In the genomic region with DNA sequence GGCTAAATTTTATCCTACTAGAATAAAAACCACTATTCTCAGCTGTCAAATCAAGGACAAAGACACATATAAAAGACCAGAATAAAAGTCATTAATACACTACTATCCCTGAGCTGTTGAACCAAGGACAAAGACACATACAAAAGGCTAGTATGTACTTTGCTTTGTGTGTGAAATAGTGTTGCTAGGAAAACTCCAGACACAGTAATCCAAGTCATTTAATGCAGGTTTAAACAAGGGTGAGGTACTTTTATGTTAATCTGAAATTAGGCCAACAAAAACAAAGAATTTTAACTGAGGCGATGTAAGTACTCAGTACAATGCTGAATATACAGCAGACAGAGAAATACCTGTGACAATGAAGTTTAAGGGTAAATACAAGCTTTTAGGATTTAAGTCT, we compare ENCODE assay signal across 20 cellular contexts. TPM values are rescaled to one million over a fixed set of nuclear protein-coding genes. Genes with fewer than 3 reads are reported as not detected.
A peak's percentile ranks its signal among the peaks of the same experiment; 100 is the strongest.
DNase-seq lines count a peak whose midpoint lies in the region; ATAC-seq, FAIRE-seq and TF ChIP-seq lines count a peak whose summit lies in the region.
"Had no signal": no experiment of that assay in that cellular context is flagged by ENCODE, and none has a peak within 500 bp of the region (broad histone marks: within the 10 kb centered on the region; RNA-seq: fewer than 3 reads in every experiment).

No MANE protein-coding gene starts in this region.

- H3K27me3 Mint-ChIP-seq in type B pancreatic cell (no peaks in the 10 kb centered on the region), T-helper 17 cell (no peaks in the 10 kb centered on the region)
- H3K27me3 Mint-ChIP-seq: activated naive CD8-positive, alpha-beta T cell treated with anti-CD3 and anti-CD28 coated beads for 36 hours; activated T-helper 17 cell treated with anti-CD3 and anti-CD28 coated beads, Interleukin-2, amount 50 U/mL, for 72 hours had no signal

- no peak overlapping the region for H2AFZ ChIP-seq in HepG2 (ENCODE audit: low read length)

- H3K27me3 ChIP-seq in left ventricle myocardium inferior (ENCODE audit: low read depth) (no peaks in the 10 kb centered on the region), HepG2 (ENCODE audit: control insufficient read depth in 1 of 2, insufficient read depth in 2 of 2, low read length in 2 of 2) (no peaks in the 10 kb centered on the region)
- H3K27me3 ChIP-seq: BLaER1, suprapubic skin, uterus had no signal

- peak; percentile 32; the same call in 1 of the 3 replicates for ATAC-seq in HepG2
- no peak for ATAC-seq in T-helper 17 cell
- no peak for ATAC-seq in HG03457 (IDR thresholded peaks at IDR 0.05; ENCODE audit: unreplicated experiment)
- ATAC-seq: activated T-helper 17 cell treated with anti-CD3 and anti-CD28 coated beads, Interleukin-2, amount 50 U/mL, for 72 hours; stimulated activated effector memory CD8-positive, alpha-beta T cell treated with anti-CD3 and anti-CD28 coated beads, Interleukin-12 subunit alpha, Interleukin-12 subunit beta, amount 100 ng/mL, for 72 hours had no signal

- in situ Hi-C loops in HepG2 (cut with HindIII; ENCODE audit: extremely low pct_ligation_motif_present, low pct_unique_long_range_greater_than_20kb), result no loop called here

- no peak for TF ChIP-seq CTCF in left ventricle myocardium inferior (IDR thresholded peaks at IDR 0.05; ENCODE audit: borderline replicate concordance)
- no peak for TF ChIP-seq CTCF in HepG2 (CRISPR knock-in tag; IDR thresholded peaks at IDR 0.05)
- no peak for TF ChIP-seq CTCF in type B pancreatic cell (conservative IDR thresholded peaks at IDR 0.05)

- POLR2A ChIA-PET in HepG2 (lab: Yijun Ruan, JAX), result no interaction called here

- WGBS in HepG2 (ENCODE audit: low lambda C conversion rate), result 96% methylated on average over 1 of the region's 1 CpG

- TF ChIP-seq POLR2A in HepG2 (IDR thresholded peaks at IDR 0.05; ENCODE audit: insufficient read depth in 1 of 2, low read depth in 2 of 2, low read length in 2 of 2), result no peak

- CTCF ChIA-PET in HepG2 (lab: Yijun Ruan, JAX; ENCODE audit: low intra/inter-chr PET ratio, low total read pairs), result no interaction called here

- no peak for FAIRE-seq in HepG2 (lab: Jason Lieb, UNC)

- intact Hi-C loops in left ventricle myocardium inferior (cut with micrococcal nuclease) (no loop called here), cardiac septum (cut with DNase I) (no loop called here), HepG2 (cut with micrococcal nuclease; ENCODE audit: unreplicated experiment) (no loop called here)

- H3K27ac Mint-ChIP-seq in type B pancreatic cell (peak overlapping the region; percentile 32), T-helper 17 cell (no peak overlapping the region)
- H3K27ac Mint-ChIP-seq: activated naive CD8-positive, alpha-beta T cell treated with anti-CD3 and anti-CD28 coated beads for 36 hours; activated T-helper 17 cell treated with anti-CD3 and anti-CD28 coated beads, Interleukin-2, amount 50 U/mL, for 72 hours had no signal

- peaks cover 4% of the 10 kb centered on the region for H3K36me3 Mint-ChIP-seq in type B pancreatic cell
- H3K36me3 Mint-ChIP-seq in T-helper 17 cell (ENCODE audit: low read depth), result no peaks in the 10 kb centered on the region
- H3K36me3 Mint-ChIP-seq: activated naive CD8-positive, alpha-beta T cell treated with anti-CD3 and anti-CD28 coated beads for 36 hours had no signal

- no peak for DNase-seq in left ventricle myocardium inferior
- no peak for DNase-seq in cardiac septum (ENCODE audit: low spot score)
- DNase-seq in astrocyte of the hippocampus (ENCODE audit: low read depth, low spot score), result peak; percentile 39
- DNase-seq in HepG2 (ENCODE audit: low spot score), result no peak
- no peak for DNase-seq in type B pancreatic cell (ENCODE audit: extremely low spot score, unreplicated experiment)
- DNase-seq in T-helper 17 cell, result no peak
- DNase-seq in middle frontal gyrus (ENCODE audit: extremely low spot score, low spot score), result no peak
- DNase-seq: ACHN; activated naive CD8-positive, alpha-beta T cell treated with anti-CD3 and anti-CD28 coated beads for 36 hours; NCI-H2029 treated with DMSO at 0.1 percent for 48 hours; NCI-H446 treated with DMSO at 0.1 percent for 48 hours; T-helper 9 cell; uterus had no signal

- H3K9me3 Mint-ChIP-seq in type B pancreatic cell, result no peaks in the 10 kb centered on the region
- H3K9me3 Mint-ChIP-seq: activated naive CD8-positive, alpha-beta T cell treated with anti-CD3 and anti-CD28 coated beads for 36 hours; activated T-helper 17 cell treated with anti-CD3 and anti-CD28 coated beads, Interleukin-2, amount 50 U/mL, for 72 hours; neural crest cell; stimulated activated effector memory CD8-positive, alpha-beta T cell treated with anti-CD3 and anti-CD28 coated beads, Interleukin-12 subunit alpha, Interleukin-12 subunit beta, amount 100 ng/mL, for 72 hours had no signal

- H3K4me3 Mint-ChIP-seq in type B pancreatic cell (no peak overlapping the region), T-helper 17 cell (no peak overlapping the region)
- H3K4me3 Mint-ChIP-seq: activated naive CD8-positive, alpha-beta T cell treated with anti-CD3 and anti-CD28 coated beads for 36 hours; activated T-helper 17 cell treated with anti-CD3 and anti-CD28 coated beads, Interleukin-2, amount 50 U/mL, for 72 hours; neural crest cell; stimulated activated effector memory CD8-positive, alpha-beta T cell treated with anti-CD3 and anti-CD28 coated beads, Interleukin-12 subunit alpha, Interleukin-12 subunit beta, amount 100 ng/mL, for 72 hours had no signal

- no peak overlapping the region for H3K4me2 ChIP-seq in HepG2 (ENCODE audit: low read depth, low read length)
- H3K4me2 ChIP-seq: BLaER1 had no signal

- H3K4me3 ChIP-seq in left ventricle myocardium inferior, result no peak overlapping the region
- H3K4me3 ChIP-seq in HepG2 (replicated peaks in 1 of 3; ENCODE audit: insufficient read depth in 1 of 3, low read depth in 2 of 3, low read length in 3 of 3), result no peak overlapping the region
- H3K4me3 ChIP-seq: BLaER1, prostate gland, suprapubic skin, uterus had no signal

- BruUV-seq in HepG2 (replicated peaks; lab: Mats Ljungman, UMichigan), result no TSS peak

- TF ChIP-seq EP300 in HepG2 (IDR thresholded peaks at IDR 0.05; ENCODE audit: low read depth in 2 of 2, low read length in 2 of 2) (no peak), HepG2 (CRISPR knock-in tag; IDR thresholded peaks at IDR 0.05; ENCODE audit: borderline replicate concordance) (no peak)

- no peak for TF ChIP-seq RAD21 in HepG2 (CRISPR knock-in tag; IDR thresholded peaks at IDR 0.05)

- no peak overlapping the region for H3K9ac ChIP-seq in HepG2 (ENCODE audit: insufficient read depth, low read depth, low read length)
- H3K9ac ChIP-seq: BLaER1 had no signal

- H3K36me3 ChIP-seq in left ventricle myocardium inferior (no peaks in the 10 kb centered on the region), HepG2 (replicated peaks in 1 of 2; ENCODE audit: control insufficient read depth in 1 of 2, insufficient read depth in 2 of 2, low read length in 2 of 2) (no peaks in the 10 kb centered on the region; a peak in 2 of 5 replicates)
- H3K36me3 ChIP-seq: prostate gland, uterus had no signal

- H3K9me3 ChIP-seq in left ventricle myocardium inferior (replicated peaks), result no peaks in the 10 kb centered on the region
- H3K9me3 ChIP-seq in HepG2 (ENCODE audit: low read length), result no peaks in the 10 kb centered on the region
- no peaks in the 10 kb centered on the region for H3K9me3 ChIP-seq in T-helper 17 cell (ENCODE audit: control insufficient read depth, low read length, poor library complexity, severe bottlenecking)
- H3K9me3 ChIP-seq: BLaER1, prostate gland, suprapubic skin, uterus had no signal

- peak overlapping the region; percentile 1 for H3K27ac ChIP-seq in left ventricle myocardium inferior (replicated peaks)
- H3K27ac ChIP-seq in HepG2 (ENCODE audit: extremely low read length, insufficient read depth, low read length), result peak overlapping the region; percentile 18
- H3K27ac ChIP-seq: BLaER1, suprapubic skin, uterus had no signal

- H3K4me1 ChIP-seq in left ventricle myocardium inferior (peaks cover 80% of the 10 kb centered on the region), HepG2 (ENCODE audit: insufficient read depth, low read length) (peaks cover 27% of the 10 kb centered on the region)
- H3K4me1 ChIP-seq: BLaER1 had no signal

- H3K4me1 Mint-ChIP-seq in type B pancreatic cell (ENCODE audit: unreplicated experiment) (peaks cover 61% of the 10 kb centered on the region), T-helper 17 cell (peaks cover 9% of the 10 kb centered on the region)

- H3K79me2 ChIP-seq in HepG2 (ENCODE audit: insufficient read depth, low read length), result peaks cover 92% of the 10 kb centered on the region

- H4K20me1 ChIP-seq in HepG2 (ENCODE audit: insufficient read depth, low read length), result peaks cover 28% of the 10 kb centered on the region; the same call in 1 of the 2 replicates

RNA-seq across cellular contexts. Expression of a gene that starts 18.9 kb away (rescaled TPM):
- total RNA-seq in left ventricle myocardium inferior (30.3 TPM), cardiac septum (33.0 TPM), HepG2 (2016; rRNA removed; fragmentation: Illumina TruSeq; extraction: Trizol) (84.6 and 96.9 TPM in 2 replicates), type B pancreatic cell (ENCODE audit: low replicate concordance) (54.6 and 123 TPM in 2 replicates), T-helper 17 cell (10 to 100 TPM; 20.7 to 22.2 TPM)
- total RNA-seq in HepG2 (2016; cell fraction: cytosol; rRNA removed; fragmentation: Illumina TruSeq; extraction: Trizol; ENCODE audit: low read depth), result 11.5 and 11.6 TPM in 2 replicates
- 74.6 and 95.9 TPM in 2 replicates for total RNA-seq in HepG2 (2016; cell fraction: insoluble cytoplasmic fraction; rRNA removed; fragmentation: Illumina TruSeq; extraction: Trizol)
- total RNA-seq in HepG2 (2016; cell fraction: membrane; rRNA removed; fragmentation: Illumina TruSeq; extraction: Trizol), result 35.6 and 39.1 TPM in 2 replicates
- total RNA-seq in HepG2 (2016; cell fraction: nucleus; rRNA removed; fragmentation: Illumina TruSeq; extraction: Trizol), result 62.3 and 75.3 TPM in 2 replicates
- 21.5 and 35.3 TPM in 2 replicates for polyA plus RNA-seq in HepG2 (2011; rRNA removed)
- 12.9 and 21.5 TPM in 2 replicates for polyA plus RNA-seq in HepG2 (2011; cell fraction: cytosol; rRNA removed)
- 29.1 and 32.0 TPM in 2 replicates for polyA plus RNA-seq in HepG2 (2011; cell fraction: nucleus; rRNA removed)
- 66.0 and 93.9 TPM in 2 replicates for polyA plus RNA-seq in HepG2 (2012)
- 3.5 and 3.7 TPM in 2 replicates for polyA plus RNA-seq in HepG2 (2016; cell fraction: cytosol; fragmentation: Illumina TruSeq; extraction: Trizol; ENCODE audit: low read depth)
- polyA plus RNA-seq in HepG2 (2016; cell fraction: insoluble cytoplasmic fraction; fragmentation: Illumina TruSeq; extraction: Trizol; ENCODE audit: low read depth), result 80.0 and 80.6 TPM in 2 replicates
- polyA plus RNA-seq in HepG2 (2016; cell fraction: membrane; fragmentation: Illumina TruSeq; extraction: Trizol; ENCODE audit: low read depth), result 12.9 and 13.2 TPM in 2 replicates
- 78.5 and 78.7 TPM in 2 replicates for polyA plus RNA-seq in HepG2 (2016; cell fraction: nucleus; fragmentation: Illumina TruSeq; extraction: Trizol; ENCODE audit: insufficient read depth, low read depth)
- polyA minus RNA-seq in HepG2 (2011; rRNA and poly(A)+ RNA removed; ENCODE audit: low replicate concordance), result 29.2 and 35.2 TPM in 2 replicates
- polyA minus RNA-seq in HepG2 (2011; cell fraction: cytosol; rRNA and poly(A)+ RNA removed), result 31.5 and 48.1 TPM in 2 replicates
- polyA minus RNA-seq in HepG2 (2011; cell fraction: nucleus; rRNA and poly(A)+ RNA removed), result 101 and 110 TPM in 2 replicates
